Comparison of ENCODE assay signal across 20 cellular contexts in the genomic region with DNA sequence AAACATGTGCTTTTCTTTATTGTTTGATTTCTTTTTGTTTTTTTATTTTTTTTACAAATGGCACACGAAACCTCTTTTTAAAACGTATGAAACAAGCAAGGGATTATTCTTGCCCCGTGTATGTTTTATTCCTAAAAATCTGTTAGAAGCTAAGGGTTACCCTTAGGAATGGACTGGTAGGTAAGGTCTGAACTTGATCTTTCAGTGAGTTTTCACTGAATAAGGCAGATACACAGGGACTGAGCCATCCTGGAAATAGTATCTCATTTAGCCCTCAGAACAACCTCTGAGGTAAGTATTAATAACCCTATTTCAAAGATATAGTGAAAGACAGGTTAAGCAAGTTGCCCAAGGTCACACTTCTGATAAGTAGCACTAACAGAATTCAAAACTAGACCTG. TPM values are rescaled to one million over a fixed set of nuclear protein-coding genes. Genes with fewer than 3 reads are reported as not detected.
DNase-seq lines count a peak whose midpoint lies in the region; ATAC-seq and TF ChIP-seq lines count a peak whose summit lies in the region.
"Had no signal": no experiment of that assay in that cellular context is flagged by ENCODE, and none has a peak within 500 bp of the region (broad histone marks: within the 10 kb centered on the region; RNA-seq: fewer than 3 reads in every experiment).

No MANE protein-coding gene starts in this region.

- H3K36me3 ChIP-seq in spleen (peaks cover 0 to 51% (median 2%) of the 10 kb centered on the region in 6 donors), ovary (no peaks in the 10 kb centered on the region), vagina (no peaks in the 10 kb centered on the region)
- H3K36me3 ChIP-seq: gastroesophageal sphincter, left lung, upper lobe of right lung had no signal

- DNase-seq in activated CD8-positive, alpha-beta memory T cell treated with anti-CD3 and anti-CD28 coated beads, Interleukin-2, amount 10 ng/mL, durations not matched to agents 7 days and 5 days, result no peak
- DNase-seq in activated CD8-positive, alpha-beta memory T cell treated with anti-CD3 and anti-CD28 coated beads for 24 hours, result no peak
- DNase-seq in activated naive CD4-positive, alpha-beta T cell treated with anti-CD3 and anti-CD28 coated beads, Interleukin-2, amount 50 U/mL, for 72 hours (ENCODE audit: low spot score in 2 of 2), result no peak
- DNase-seq in spleen (no peak), HT-29 (ENCODE audit: low spot score) (no peak), ovary (no peak), vagina (ENCODE audit: extremely low spot score in 2 of 2) (no peak)
- DNase-seq: GM23248; Kasumi-1; left lung; NCI-H1105 treated with DMSO at 0.1 percent for 48 hours; NCI-H748 treated with DMSO at 0.1 percent for 48 hours; stimulated activated naive CD4-positive, alpha-beta T cell; upper lobe of right lung had no signal

- H3K27me3 ChIP-seq in spleen (replicated peaks in 1 of 7) (no peaks in the 10 kb centered on the region), ovary (no peaks in the 10 kb centered on the region), vagina (no peaks in the 10 kb centered on the region)
- H3K27me3 ChIP-seq: gastroesophageal sphincter, left lung, upper lobe of right lung had no signal

- peak overlapping the region; percentile 97 for H3K27ac Mint-ChIP-seq in activated CD8-positive, alpha-beta memory T cell treated with anti-CD3 and anti-CD28 coated beads, Interleukin-2, amount 10 ng/mL, durations not matched to agents 7 days and 5 days
- H3K27ac Mint-ChIP-seq in IgD-negative memory B cell, result peak overlapping the region; percentile 56 to 96 (median 69)
- peak overlapping the region; percentile 98 to 100 for H3K27ac Mint-ChIP-seq in activated naive CD4-positive, alpha-beta T cell treated with anti-CD3 and anti-CD28 coated beads, Interleukin-2, amount 50 U/mL, for 72 hours
- H3K27ac Mint-ChIP-seq: progenitor cell of endocrine pancreas had no signal

- H3K27me3 Mint-ChIP-seq in activated CD8-positive, alpha-beta memory T cell treated with anti-CD3 and anti-CD28 coated beads, Interleukin-2, amount 10 ng/mL, durations not matched to agents 7 days and 5 days, result no peaks in the 10 kb centered on the region
- no peaks in the 10 kb centered on the region for H3K27me3 Mint-ChIP-seq in IgD-negative memory B cell
- H3K27me3 Mint-ChIP-seq: progenitor cell of endocrine pancreas had no signal

- H3K4me3 Mint-ChIP-seq in activated CD8-positive, alpha-beta memory T cell treated with anti-CD3 and anti-CD28 coated beads, Interleukin-2, amount 10 ng/mL, durations not matched to agents 7 days and 5 days, result peak overlapping the region; percentile 92
- H3K4me3 Mint-ChIP-seq in IgD-negative memory B cell, result peak overlapping the region; percentile 62 to 94 (median 67)

- 65 to 83% (median 75%) methylated on average over 3 of the region's 3 CpGs for WGBS in spleen, 5 donors
- whole genome bisulfite sequencing in ovary, 3 donors, result 69 to 85% (median 72%) methylated on average over 3 of the region's 3 CpGs

- H3K27ac ChIP-seq in spleen (peak overlapping the region in 7 of 8 donors; percentile 6 to 97 (median 81)), ovary (no peak overlapping the region), vagina (no peak overlapping the region)
- H3K27ac ChIP-seq: gastroesophageal sphincter, GM23248 had no signal

- H3K4me1 Mint-ChIP-seq in activated CD8-positive, alpha-beta memory T cell treated with anti-CD3 and anti-CD28 coated beads, Interleukin-2, amount 10 ng/mL, durations not matched to agents 7 days and 5 days, result peaks cover 44% of the 10 kb centered on the region
- H3K4me1 Mint-ChIP-seq in IgD-negative memory B cell, result peaks cover 60 to 66% (median 65%) of the 10 kb centered on the region in 3 donors

- no peaks in the 10 kb centered on the region for H3K9me3 ChIP-seq in spleen
- no peaks in the 10 kb centered on the region for H3K9me3 ChIP-seq in ovary
- H3K9me3 ChIP-seq in vagina, result no peaks in the 10 kb centered on the region
- H3K9me3 ChIP-seq: gastroesophageal sphincter, left lung, upper lobe of right lung had no signal

- TF ChIP-seq POLR2A in spleen (IDR thresholded peaks at IDR 0.05) (no peak), ovary (IDR thresholded peaks at IDR 0.05) (no peak), vagina (IDR thresholded peaks at IDR 0.05) (no peak)

- H3K4me3 ChIP-seq in spleen (peak overlapping the region in 3 of 8 donors; percentile 0 to 92 (median 63)), ovary (no peak overlapping the region), vagina (no peak overlapping the region)
- H3K4me3 ChIP-seq: gastroesophageal sphincter, GM23248, smooth muscle cell, upper lobe of right lung had no signal

- CTCF ChIA-PET in activated CD8-positive, alpha-beta memory T cell treated with anti-CD3 and anti-CD28 coated beads, Interleukin-2, amount 10 ng/mL, durations not matched to agents 7 days and 5 days (lab: Charles Lee), result interaction anchor here (1.0 to 1.9 kb wide), 3 partner anchors 9 to 98 kb away, joined by 3 to 9 read pairs (median 7); no protein-coding TSS in a partner anchor

- TF ChIP-seq CTCF in spleen (IDR thresholded peaks at IDR 0.05 in 8 of 11, conservative IDR thresholded peaks at IDR 0.05 in 3 of 11) (no peak), ovary (IDR thresholded peaks at IDR 0.05) (no peak), vagina (IDR thresholded peaks at IDR 0.05) (no peak)

- no peak for ATAC-seq in activated CD8-positive, alpha-beta memory T cell treated with anti-CD3 and anti-CD28 coated beads, Interleukin-2, amount 10 ng/mL, durations not matched to agents 7 days and 5 days
- no peak for ATAC-seq in activated naive CD4-positive, alpha-beta T cell treated with anti-CD3 and anti-CD28 coated beads, Interleukin-2, amount 50 U/mL, for 72 hours
- ATAC-seq: gastroesophageal sphincter, left lung, upper lobe of right lung had no signal

- no peak for TF ChIP-seq EP300 in ovary (IDR thresholded peaks at IDR 0.05)

- intact Hi-C loops in spleen (cut with DNase I; ENCODE audit: low total_unique reads), result no loop called here
- intact Hi-C loops in ovary (cut with DNase I), result no loop called here
- intact Hi-C loops in vagina (cut with DNase I), result no loop called here

- no peaks in the 10 kb centered on the region for H3K9me3 Mint-ChIP-seq in activated CD8-positive, alpha-beta memory T cell treated with anti-CD3 and anti-CD28 coated beads, Interleukin-2, amount 10 ng/mL, durations not matched to agents 7 days and 5 days (ENCODE audit: low read depth)
- no peaks in the 10 kb centered on the region for H3K9me3 Mint-ChIP-seq in IgD-negative memory B cell
- no peaks in the 10 kb centered on the region for H3K9me3 Mint-ChIP-seq in activated naive CD4-positive, alpha-beta T cell treated with anti-CD3 and anti-CD28 coated beads, Interleukin-2, amount 50 U/mL, for 72 hours

- H3K36me3 Mint-ChIP-seq in activated CD8-positive, alpha-beta memory T cell treated with anti-CD3 and anti-CD28 coated beads, Interleukin-2, amount 10 ng/mL, durations not matched to agents 7 days and 5 days, result peaks cover 68% of the 10 kb centered on the region
- H3K36me3 Mint-ChIP-seq in IgD-negative memory B cell, result peaks cover 26% of the 10 kb centered on the region
- H3K36me3 Mint-ChIP-seq in activated naive CD4-positive, alpha-beta T cell treated with anti-CD3 and anti-CD28 coated beads, Interleukin-2, amount 50 U/mL, for 72 hours, result peaks cover 30 to 69% of the 10 kb centered on the region in 2 donors

- H3K4me1 ChIP-seq in spleen (peaks cover 42 to 86% (median 81%) of the 10 kb centered on the region in 6 donors), ovary (ENCODE audit: insufficient read depth) (no peaks in the 10 kb centered on the region), vagina (no peaks in the 10 kb centered on the region)
- H3K4me1 ChIP-seq: gastroesophageal sphincter had no signal

RNA-seq across cellular contexts. Expression of a gene that starts 6.0 kb away (rescaled TPM):
- 100 to 1,000 TPM; 403 to 439 TPM for total RNA-seq in activated CD8-positive, alpha-beta memory T cell treated with anti-CD3 and anti-CD28 coated beads, Interleukin-2, amount 10 ng/mL, durations not matched to agents 7 days and 5 days
- polyA plus RNA-seq in IgD-negative memory B cell (1,279 TPM), spleen (100 to 1,000 TPM; 369 to 521 (median 457) TPM), ovary (10 to 100 TPM in 1 of 2 donors, 1 to 10 TPM in 1; 7.4 to 57.1 TPM)
- 100 to 1,000 TPM; 277 to 329 TPM for total RNA-seq in activated naive CD4-positive, alpha-beta T cell treated with anti-CD3 and anti-CD28 coated beads, Interleukin-2, amount 50 U/mL, for 72 hours
- total RNA-seq in spleen (100 to 1,000 TPM; 352 to 651 (median 468) TPM), ovary (10 to 100 TPM in 3 of 7 donors, 1 to 10 TPM in 4; 6.3 to 23.5 (median 8.0) TPM), vagina (41.5 TPM)
- total RNA-seq in HT-29 (2014; rRNA removed; shearing (Covaris generic)), result not detected in 2 replicates
- total RNA-seq: astrocyte, GM23248, progenitor cell of endocrine pancreas, RPMI7951, smooth muscle cell had no signal
- polyA plus RNA-seq: GM23248, smooth muscle cell had no signal

Comparison
In these comparisons a context has a peak if more than half of its experiments do, and no peak if none do; other contexts are left out.
1. H3K27ac ChIP-seq: peak in spleen (7 of 8); none in ovary (0 of 2) and vagina (single experiment).
2. Peak in every context shown above with its lines, with median percentiles within 50 percentile points of each other: H3K27ac Mint-ChIP-seq.